ENCODE assay signal across 3 cellular contexts in the genomic region with DNA sequence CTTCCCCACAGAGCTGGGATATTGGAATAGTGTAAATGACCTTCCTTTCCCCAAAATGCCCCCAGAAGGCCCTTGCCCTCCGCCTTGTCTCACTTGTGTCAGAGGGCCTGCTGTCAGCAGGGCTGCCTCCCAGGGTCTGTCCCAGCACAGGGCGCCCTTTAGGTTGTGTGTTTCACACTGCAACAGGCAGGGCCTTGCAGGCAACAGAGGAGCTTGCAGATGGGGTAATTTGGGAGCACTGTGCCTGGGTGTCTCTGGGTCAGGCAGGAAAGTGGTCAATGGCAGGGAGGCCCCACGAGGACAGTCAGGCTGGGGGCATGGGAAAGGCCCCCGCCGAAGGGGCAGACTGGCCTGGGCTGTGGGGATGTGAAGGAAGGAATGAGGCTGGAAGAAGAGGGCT.
"Had no signal": no experiment of that assay in that cellular context is flagged by ENCODE, and none has a peak within 500 bp of the region (broad histone marks: within the 10 kb centered on the region; RNA-seq: fewer than 3 reads in every experiment).

No MANE protein-coding gene starts in this region.

- H3K4me3 ChIP-seq: GM12878 had no signal

- DNase-seq: GDM1, GF-D8 had no signal

- ATAC-seq: GM12878 had no signal
